14 cellular contexts compared by ENCODE assay signal in genomic region chr17:40953876-40954275, GRCh38. TPM values are rescaled to one million over a fixed set of nuclear protein-coding genes. Genes with fewer than 3 reads are reported as not detected.
DNase-seq lines count a peak whose midpoint lies in the region; TF ChIP-seq lines count a peak whose summit lies in the region.
"Had no signal": no experiment of that assay in that cellular context is flagged by ENCODE, and none has a peak within 500 bp of the region (broad histone marks: within the 10 kb centered on the region; RNA-seq: fewer than 3 reads in every experiment).

No MANE protein-coding gene starts in this region.

- WGBS in testis, 2 donors = 72 to 75% methylated on average over 2 of the region's 2 CpGs

- CTCF ChIA-PET in HEK293T (lab: Yijun Ruan, JAX) = no interaction called here

- no peak for TF ChIP-seq POLR2A in testis (IDR thresholded peaks at IDR 0.05)

- in situ Hi-C loops in GM13977 (cut with MboI; ENCODE audit: low pct_unique_long_range_greater_than_20kb, low sequenced_read_pairs, unreplicated experiment) = no loop called here

- no peaks in the 10 kb centered on the region for H3K9me3 ChIP-seq in testis

- no peaks in the 10 kb centered on the region for H3K36me3 ChIP-seq in testis (ENCODE audit: low read depth, missing control alignments)

- peak; percentile 16 to 21 for DNase-seq in activated CD4-positive, alpha-beta T cell treated with anti-CD3 and anti-CD28 coated beads, Interleukin-2, amount 50 U/mL, for 48 hours
- DNase-seq in activated CD4-positive, alpha-beta T cell treated with anti-CD3 and anti-CD28 coated beads, Interleukin-2, amount 50 U/mL, for 4 hours = no peak
- DNase-seq in RPMI7951 (ENCODE audit: low read depth) (peak; percentile 43), fibroblast of peridontal ligament (ENCODE audit: extremely low read depth) (peak; percentile 94), testis (peak; percentile 23), HEK293T (ENCODE audit: extremely low spot score) (no peak), GM13977 (ENCODE audit: low spot score) (no peak), anterior cingulate cortex (lab: John Stamatoyannopoulos, UW) (no peak)
- DNase-seq: activated CD8-positive, alpha-beta memory T cell treated with anti-CD3 and anti-CD28 coated beads, Interleukin-2, amount 50 U/mL, for 4 hours; amygdala; Karpas-422; NCI-H2029 treated with DMSO at 0.1 percent for 48 hours had no signal

- H3K4me1 ChIP-seq in testis = peaks cover under 1% of the 10 kb centered on the region

- no peak overlapping the region for H3K27ac ChIP-seq in testis

- no peak for TF ChIP-seq CTCF in testis (IDR thresholded peaks at IDR 0.05)
- no peak for TF ChIP-seq CTCF in GM13977 (IDR thresholded peaks at IDR 0.05; ENCODE audit: extremely low read depth, insufficient read depth, missing control alignments)

- H3K4me3 ChIP-seq in testis = no peak overlapping the region

- POLR2A ChIA-PET in HEK293T (lab: Yijun Ruan, JAX) = no interaction called here

- intact Hi-C loops in testis (cut with DNase I; ENCODE audit: low total_unique reads) = no loop called here

- no peaks in the 10 kb centered on the region for H3K27me3 ChIP-seq in testis

TF ChIP-seq in HEK293T, 16 proteins besides CTCF, POLR2A, EP300 and RAD21:
- TF ChIP-seq ARNT (IDR thresholded peaks at IDR 0.05) (no peak), PKNOX1 (IDR thresholded peaks at IDR 0.05) (no peak), FOXK2 (IDR thresholded peaks at IDR 0.05) (no peak), ZNF384 (IDR thresholded peaks at IDR 0.05) (no peak)

RNA-seq across cellular contexts. Expression of gene KRT39, which starts 12.9 kb away (rescaled TPM):
- total RNA-seq in RPMI7951 (2014; rRNA removed; shearing (Covaris generic)) = 0.24 TPM in 1 of 2 replicates, not detected in the other
- total RNA-seq in testis = not detected
- not detected for polyA plus RNA-seq in testis (ENCODE audit: insufficient read depth, low read depth, low replicate concordance)
- total RNA-seq: A673 had no signal
- polyA plus RNA-seq: neural cell had no signal

RNA-seq across cellular contexts. Expression of gene KRT23, which starts 16.4 kb away (rescaled TPM):
- total RNA-seq in RPMI7951 (2014; rRNA removed; shearing (Covaris generic)) = 0.20 TPM in 1 of 2 replicates, not detected in the other
- 10 to 100 TPM; 14.0 to 17.3 TPM for total RNA-seq in testis
- polyA plus RNA-seq in testis (ENCODE audit: insufficient read depth, low read depth, low replicate concordance) = 52.2 TPM
- total RNA-seq: A673 had no signal

RNA-seq across cellular contexts. Expression of gene KRT40, which starts 30.2 kb away (rescaled TPM):
- total RNA-seq in RPMI7951 (2014; rRNA removed; shearing (Covaris generic)) = not detected in 2 replicates
- under 1 TPM in 1 of 2 donors, not detected in 1; 0.16 TPM for total RNA-seq in testis
- polyA plus RNA-seq in testis (ENCODE audit: insufficient read depth, low read depth, low replicate concordance) = 0.45 TPM
- polyA plus RNA-seq: neural cell had no signal

RNA-seq across cellular contexts. Expression of gene KRTAP3-3, which starts 40.1 kb away (rescaled TPM):
- total RNA-seq in RPMI7951 (2014; rRNA removed; shearing (Covaris generic)) = not detected in 2 replicates
- not detected for total RNA-seq in testis
- polyA plus RNA-seq in testis (ENCODE audit: insufficient read depth, low read depth, low replicate concordance) = not detected
- total RNA-seq: A673 had no signal
- polyA plus RNA-seq: neural cell had no signal

RNA-seq across cellular contexts. Expression of gene KRTAP3-2, which starts 45.8 kb away (rescaled TPM):
- not detected in 2 replicates for total RNA-seq in RPMI7951 (2014; rRNA removed; shearing (Covaris generic))
- total RNA-seq in testis = not detected
- polyA plus RNA-seq in testis (ENCODE audit: insufficient read depth, low read depth, low replicate concordance) = not detected
- total RNA-seq: A673 had no signal
- polyA plus RNA-seq: neural cell had no signal

Comparison
In these comparisons a context has a peak if more than half of its experiments do, and no peak if none do; other contexts are left out.
1. DNase-seq: peak in activated CD4-positive, alpha-beta T cell treated with anti-CD3 and anti-CD28 coated beads, Interleukin-2, amount 50 U/mL, for 48 hours (2 of 2), RPMI7951 (single experiment), fibroblast of peridontal ligament (single experiment) and testis (single experiment); none in activated CD4-positive, alpha-beta T cell treated with anti-CD3 and anti-CD28 coated beads, Interleukin-2, amount 50 U/mL, for 4 hours (0 of 2), HEK293T (single experiment), GM13977 (single experiment) and anterior cingulate cortex (0 of 58).
2. RNA of gene KRT23, which starts 16.4 kb away (total RNA-seq): 14.0 to 17.3 TPM in testis; 0.20 TPM in RPMI7951; every median in the first group is over 10 times any median in the second.